9 cellular contexts compared by ENCODE assay signal in genomic region chr12:58804749-58805148, GRCh38.
DNase-seq lines count a peak whose midpoint lies in the region; FAIRE-seq and TF ChIP-seq lines count a peak whose summit lies in the region.
"Had no signal": no experiment of that assay in that cellular context is flagged by ENCODE, and none has a peak within 500 bp of the region (broad histone marks: within the 10 kb centered on the region; RNA-seq: fewer than 3 reads in every experiment).

No MANE protein-coding gene starts in this region.

- H3K9me3 ChIP-seq in MM.1S (replicated peaks; ENCODE audit: insufficient read depth, low read length): no peaks in the 10 kb centered on the region
- H3K9me3 ChIP-seq in suprapubic skin: no peaks in the 10 kb centered on the region
- no peaks in the 10 kb centered on the region for H3K9me3 ChIP-seq in esophagus muscularis mucosa
- H3K9me3 ChIP-seq in testis: no peaks in the 10 kb centered on the region
- H3K9me3 ChIP-seq in neuronal stem cell (replicated peaks in 1 of 2; ENCODE audit: control insufficient read depth in 2 of 2, insufficient read depth in 1 of 2, low read depth in 1 of 2, low read length in 2 of 2): no peaks in the 10 kb centered on the region

- H2AK5ac ChIP-seq in neuronal stem cell (ENCODE audit: low read depth, low read length): no peak overlapping the region

- H3K9me2 ChIP-seq in MM.1S (replicated peaks; ENCODE audit: insufficient read depth, low read length): no peaks in the 10 kb centered on the region

- TF ChIP-seq CTCF in GM12864 (IDR thresholded peaks at IDR 0.05; ENCODE audit: low read depth, low read length, missing control alignments): peak; percentile 64
- TF ChIP-seq CTCF in MM.1S (IDR thresholded peaks at IDR 0.05; ENCODE audit: low read length): peak; percentile 47
- TF ChIP-seq CTCF in glutamatergic neuron (IDR thresholded peaks at IDR 0.05; ENCODE audit: partially characterized antibody, unreplicated experiment): peak; percentile 63
- no peak for TF ChIP-seq CTCF in suprapubic skin (IDR thresholded peaks at IDR 0.05)
- TF ChIP-seq CTCF in esophagus muscularis mucosa (IDR thresholded peaks at IDR 0.05): peak in 1 of 3 experiments; percentile 30
- peak in 1 of 3 experiments; percentile 7 for TF ChIP-seq CTCF in testis (IDR thresholded peaks at IDR 0.05)

- H2BK120ac ChIP-seq in neuronal stem cell (ENCODE audit: low read depth, low read length): no peak overlapping the region

- no peak overlapping the region for H2BK15ac ChIP-seq in neuronal stem cell (ENCODE audit: low read length)

- no peak overlapping the region for H3K27ac Mint-ChIP-seq in glutamatergic neuron (ENCODE audit: unreplicated experiment)

- H2AFZ ChIP-seq in MM.1S (ENCODE audit: low read length) (no peak overlapping the region), neuronal stem cell (ENCODE audit: low read length) (no peak overlapping the region)

- H3K9ac ChIP-seq in MM.1S (ENCODE audit: low read length) (no peak overlapping the region), neuronal stem cell (ENCODE audit: low read depth, low read length, poor library complexity) (no peak overlapping the region)

- H3K4me2 ChIP-seq in MM.1S (ENCODE audit: low read depth, low read length): no peak overlapping the region
- no peak overlapping the region for H3K4me2 ChIP-seq in neuronal stem cell (ENCODE audit: insufficient read depth, low read length, poor library complexity, severe bottlenecking)

- no peak overlapping the region for H3K4ac ChIP-seq in neuronal stem cell (ENCODE audit: low read length)

- TF ChIP-seq EP300 in suprapubic skin (IDR thresholded peaks at IDR 0.05) (no peak), esophagus muscularis mucosa (IDR thresholded peaks at IDR 0.05) (no peak)

- no peaks in the 10 kb centered on the region for H4K20me1 ChIP-seq in MM.1S (ENCODE audit: insufficient read depth, low read length)

- peak; percentile 80 for FAIRE-seq in H54 (lab: Jason Lieb, UNC)

- H3K4me1 ChIP-seq in MM.1S (ENCODE audit: low read length): no peaks in the 10 kb centered on the region
- no peaks in the 10 kb centered on the region for H3K4me1 ChIP-seq in suprapubic skin
- no peaks in the 10 kb centered on the region for H3K4me1 ChIP-seq in esophagus muscularis mucosa
- H3K4me1 ChIP-seq in testis: no peaks in the 10 kb centered on the region
- H3K4me1 ChIP-seq in neuronal stem cell (ENCODE audit: control insufficient read depth in 2 of 2, insufficient read depth in 1 of 2, low read depth in 1 of 2, low read length in 2 of 2): no peaks in the 10 kb centered on the region
- H3K4me1 ChIP-seq: spleen had no signal

- no peak overlapping the region for H3K23ac ChIP-seq in neuronal stem cell (ENCODE audit: low read depth, low read length, poor library complexity)

- H3K27me3 ChIP-seq in MM.1S (replicated peaks; ENCODE audit: insufficient read depth, low read length): no peaks in the 10 kb centered on the region
- no peaks in the 10 kb centered on the region for H3K27me3 ChIP-seq in suprapubic skin
- H3K27me3 ChIP-seq in esophagus muscularis mucosa: no peaks in the 10 kb centered on the region
- H3K27me3 ChIP-seq in testis: no peaks in the 10 kb centered on the region
- H3K27me3 ChIP-seq in neuronal stem cell (ENCODE audit: control insufficient read depth in 3 of 3, insufficient read depth in 3 of 3, low read depth in 1 of 3, low read length in 3 of 3): no peaks in the 10 kb centered on the region
- H3K27me3 ChIP-seq: spleen had no signal

- WGBS in suprapubic skin: 71% methylated on average over 2 of the region's 2 CpGs
- WGBS in esophagus muscularis mucosa: 55% methylated on average over 2 of the region's 2 CpGs
- 69 to 71% methylated on average over 2 of the region's 2 CpGs for WGBS in testis, 2 donors
- WGBS in neuronal stem cell (ENCODE audit: extremely low coverage in 2 of 2, insufficient read length in 2 of 2, insufficient replicate concordance in 1 of 2), 2 donors: no CpG with 5 or more reads among the region's 2 CpGs

- H3K27ac ChIP-seq in MM.1S (ENCODE audit: low read length) (no peak overlapping the region), suprapubic skin (no peak overlapping the region), esophagus muscularis mucosa (replicated peaks in 1 of 4) (no peak overlapping the region), testis (no peak overlapping the region), neuronal stem cell (replicated peaks; ENCODE audit: low read length) (no peak overlapping the region)
- H3K27ac ChIP-seq: spleen had no signal

- TF ChIP-seq POLR2A in H54 (IDR thresholded peaks at IDR 0.05; ENCODE audit: low read depth, low read length) (no peak), suprapubic skin (IDR thresholded peaks at IDR 0.05) (no peak), esophagus muscularis mucosa (IDR thresholded peaks at IDR 0.05; ENCODE audit: low read depth) (no peak), testis (IDR thresholded peaks at IDR 0.05) (no peak)

- H4K8ac ChIP-seq in neuronal stem cell (ENCODE audit: low read depth, low read length): no peak overlapping the region

- H2BK12ac ChIP-seq in neuronal stem cell (ENCODE audit: low read length): no peak overlapping the region

- no peaks in the 10 kb centered on the region for H3K79me2 ChIP-seq in MM.1S (ENCODE audit: low read length)

- no peak overlapping the region for H4K91ac ChIP-seq in neuronal stem cell (ENCODE audit: low read depth, low read length, poor library complexity)

- no peak overlapping the region for H3K18ac ChIP-seq in neuronal stem cell (ENCODE audit: low read length)

- H3K4me3 ChIP-seq in GM12864 (ENCODE audit: low read depth, low read length) (no peak overlapping the region), MM.1S (ENCODE audit: low read length) (no peak overlapping the region), suprapubic skin (no peak overlapping the region), esophagus muscularis mucosa (no peak overlapping the region), testis (no peak overlapping the region), neuronal stem cell (ENCODE audit: low read length in 2 of 2) (no peak overlapping the region)
- H3K4me3 ChIP-seq: spleen had no signal

- intact Hi-C loops in esophagus muscularis mucosa (cut with DNase I) (no loop called here), testis (cut with DNase I; ENCODE audit: low total_unique reads) (no loop called here)

- H3K36me3 Mint-ChIP-seq in glutamatergic neuron (ENCODE audit: unreplicated experiment): no peaks in the 10 kb centered on the region

- H3K4me1 Mint-ChIP-seq in glutamatergic neuron (ENCODE audit: low read depth, unreplicated experiment): no peaks in the 10 kb centered on the region

- H3F3A ChIP-seq in MM.1S (ENCODE audit: insufficient read depth, low read length): no peaks in the 10 kb centered on the region

- no peak overlapping the region for H2BK5ac ChIP-seq in neuronal stem cell (ENCODE audit: low read length)

- H3K9me3 Mint-ChIP-seq in glutamatergic neuron (ENCODE audit: unreplicated experiment): no peaks in the 10 kb centered on the region

- H3K79me1 ChIP-seq in neuronal stem cell (ENCODE audit: low read depth, low read length): no peaks in the 10 kb centered on the region

- H3K4me3 Mint-ChIP-seq in glutamatergic neuron (ENCODE audit: unreplicated experiment): no peak overlapping the region

- DNase-seq in GM12864 (ENCODE audit: low read depth) (no peak), H54 (ENCODE audit: insufficient read length, low spot score) (no peak), MM.1S (peak; percentile 30), glutamatergic neuron (no peak), suprapubic skin (ENCODE audit: low spot score in 2 of 2) (no peak), esophagus muscularis mucosa (ENCODE audit: extremely low spot score) (no peak), testis (no peak), neuronal stem cell (ENCODE audit: low spot score) (no peak)
- DNase-seq: spleen had no signal

- H3K27me3 Mint-ChIP-seq in glutamatergic neuron (ENCODE audit: unreplicated experiment): no peaks in the 10 kb centered on the region

- H3K36me3 ChIP-seq in MM.1S (replicated peaks; ENCODE audit: insufficient read depth, low read length) (no peaks in the 10 kb centered on the region), suprapubic skin (no peaks in the 10 kb centered on the region), esophagus muscularis mucosa (no peaks in the 10 kb centered on the region), testis (ENCODE audit: low read depth, missing control alignments) (no peaks in the 10 kb centered on the region), neuronal stem cell (replicated peaks in 1 of 2; ENCODE audit: control insufficient read depth in 2 of 2, insufficient read depth in 2 of 2, low read length in 2 of 2) (no peaks in the 10 kb centered on the region)
- H3K36me3 ChIP-seq: spleen had no signal

- no peak overlapping the region for H3K14ac ChIP-seq in neuronal stem cell (ENCODE audit: low read length)

Comparison
In these comparisons a context has a peak if more than half of its experiments do, and no peak if none do; other contexts are left out.
1. CTCF ChIP-seq: peak in GM12864 (single experiment), MM.1S (single experiment) and glutamatergic neuron (single experiment); none in suprapubic skin (0 of 2).